8 cellular contexts compared by ENCODE assay signal in genomic region chr10:96339956-96340904, GRCh38. TPM values are rescaled to one million over a fixed set of nuclear protein-coding genes. Genes with fewer than 3 reads are reported as not detected.
DNase-seq lines count a peak whose midpoint lies in the region; ATAC-seq and TF ChIP-seq lines count a peak whose summit lies in the region.

No MANE protein-coding gene starts in this region.

- H3K4me3 ChIP-seq in SJCRH30 = no peak overlapping the region

- peak; percentile 48 for DNase-seq in AG08395 (ENCODE audit: low spot score)
- DNase-seq in LoVo (ENCODE audit: low spot score) = peak; percentile 27
- peak; percentile 54 to 69 for DNase-seq in SJCRH30
- DNase-seq in activated naive CD4-positive, alpha-beta T cell treated with anti-CD3 and anti-CD28 coated beads, Interleukin-2, amount 10 ng/mL, durations not matched to agents 7 days and 5 days = peak; percentile 73
- DNase-seq in glomerular visceral epithelial cell (ENCODE audit: extremely low spot score) = peak; percentile 58
- DNase-seq in putamen (ENCODE audit: low spot score) = peak; percentile 66
- no peak for DNase-seq in omental fat pad (ENCODE audit: low spot score)

- no peaks in the 10 kb centered on the region for H3K9me3 ChIP-seq in SJCRH30 (replicated peaks)

- no peaks in the 10 kb centered on the region for H3K9me3 Mint-ChIP-seq in activated naive CD4-positive, alpha-beta T cell treated with anti-CD3 and anti-CD28 coated beads, Interleukin-2, amount 10 ng/mL, durations not matched to agents 7 days and 5 days

- TF ChIP-seq CTCF in omental fat pad (IDR thresholded peaks at IDR 0.05) = no peak

- no peaks in the 10 kb centered on the region for H3K27me3 ChIP-seq in SJCRH30

- no peak overlapping the region for H3K27ac Mint-ChIP-seq in activated naive CD4-positive, alpha-beta T cell treated with anti-CD3 and anti-CD28 coated beads, Interleukin-2, amount 10 ng/mL, durations not matched to agents 7 days and 5 days

- peak; percentile 71 for ATAC-seq in GM18868 (IDR thresholded peaks at IDR 0.05; ENCODE audit: unreplicated experiment)
- ATAC-seq in omental fat pad (ENCODE audit: low FRiP score) = no peak

- H3K27me3 Mint-ChIP-seq in activated naive CD4-positive, alpha-beta T cell treated with anti-CD3 and anti-CD28 coated beads, Interleukin-2, amount 10 ng/mL, durations not matched to agents 7 days and 5 days = peaks cover 18% of the 10 kb centered on the region

- no peak overlapping the region for H3K27ac ChIP-seq in SJCRH30

- no peaks in the 10 kb centered on the region for H3K4me1 ChIP-seq in SJCRH30

- H3K4me1 Mint-ChIP-seq in activated naive CD4-positive, alpha-beta T cell treated with anti-CD3 and anti-CD28 coated beads, Interleukin-2, amount 10 ng/mL, durations not matched to agents 7 days and 5 days = no peaks in the 10 kb centered on the region

- no peak overlapping the region for H3K4me3 Mint-ChIP-seq in activated naive CD4-positive, alpha-beta T cell treated with anti-CD3 and anti-CD28 coated beads, Interleukin-2, amount 10 ng/mL, durations not matched to agents 7 days and 5 days

- H3K36me3 ChIP-seq in SJCRH30 = no peaks in the 10 kb centered on the region

- no peaks in the 10 kb centered on the region for H3K36me3 Mint-ChIP-seq in activated naive CD4-positive, alpha-beta T cell treated with anti-CD3 and anti-CD28 coated beads, Interleukin-2, amount 10 ng/mL, durations not matched to agents 7 days and 5 days

- CTCF ChIA-PET in activated naive CD4-positive, alpha-beta T cell treated with anti-CD3 and anti-CD28 coated beads, Interleukin-2, amount 10 ng/mL, durations not matched to agents 7 days and 5 days (lab: Charles Lee) = interaction anchor here (0.7 to 5.4 kb wide), 11 partner anchors 8 to 324 kb away, joined by 3 to 45 read pairs (median 4); partner anchors contain the start of gene DNTT

RNA-seq across cellular contexts. Expression of gene OPALIN, which starts 18.6 kb away (rescaled TPM):
- total RNA-seq in SJCRH30 (2014; rRNA removed; shearing (Covaris generic)) = not detected in 2 replicates
- not detected for total RNA-seq in omental fat pad

RNA-seq across cellular contexts. Expression of gene DNTT, which starts 36.0 kb away (rescaled TPM):
- total RNA-seq in SJCRH30 (2014; rRNA removed; shearing (Covaris generic)) = not detected in 2 replicates
- total RNA-seq in omental fat pad = not detected
